Comparison of ENCODE assay signal across 2 cellular contexts in the genomic region with DNA sequence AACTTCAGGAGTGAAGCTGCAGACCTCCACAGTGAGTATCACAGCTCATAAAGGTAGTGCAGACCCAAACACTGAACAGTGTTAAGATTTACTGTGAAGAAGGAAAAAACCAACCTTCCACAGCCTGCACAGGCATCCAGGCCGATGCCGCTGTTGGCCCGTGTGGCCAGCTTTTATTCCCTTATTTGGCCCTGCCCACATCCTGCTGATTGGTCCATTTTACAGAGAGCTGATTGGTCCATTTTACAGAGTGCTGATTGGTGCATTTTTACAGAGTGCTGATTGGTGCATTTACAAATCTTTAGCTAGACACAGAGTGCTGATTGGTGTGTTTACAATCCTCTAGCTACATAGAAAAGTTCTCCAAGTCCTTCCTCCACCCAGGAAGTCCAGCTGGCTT.
TF ChIP-seq lines count a peak whose summit lies in the region.

No MANE protein-coding gene starts in this region.

TF ChIP-seq in A549, 52 proteins besides CTCF, POLR2A, EP300 and RAD21:
- TF ChIP-seq MAFK (IDR thresholded peaks at IDR 0.05; ENCODE audit: partially characterized antibody), result peak; percentile 86
TF ChIP-seq in A549: peak in this region for 1; not testable (repeated sequence) for 51.

TF ChIP-seq in HepG2, 621 proteins besides CTCF, POLR2A, EP300 and RAD21:
- peak; percentile 62 for TF ChIP-seq NFYB (CRISPR knock-in tag; IDR thresholded peaks at IDR 0.05)
- peak; percentile 36; the same call in 1 of the 2 replicates for TF ChIP-seq NFYC (CRISPR knock-in tag; IDR thresholded peaks at IDR 0.05)
- TF ChIP-seq MAFK (conservative IDR thresholded peaks at IDR 0.05 in 1 of 2, IDR thresholded peaks at IDR 0.05 in 1 of 2; ENCODE audit: low read length in 2 of 2), result peak in 1 of 2 experiments; percentile 15; a peak in 1 of 4 replicates
